ENCODE assay signal across 1 cellular context in the genomic region with DNA sequence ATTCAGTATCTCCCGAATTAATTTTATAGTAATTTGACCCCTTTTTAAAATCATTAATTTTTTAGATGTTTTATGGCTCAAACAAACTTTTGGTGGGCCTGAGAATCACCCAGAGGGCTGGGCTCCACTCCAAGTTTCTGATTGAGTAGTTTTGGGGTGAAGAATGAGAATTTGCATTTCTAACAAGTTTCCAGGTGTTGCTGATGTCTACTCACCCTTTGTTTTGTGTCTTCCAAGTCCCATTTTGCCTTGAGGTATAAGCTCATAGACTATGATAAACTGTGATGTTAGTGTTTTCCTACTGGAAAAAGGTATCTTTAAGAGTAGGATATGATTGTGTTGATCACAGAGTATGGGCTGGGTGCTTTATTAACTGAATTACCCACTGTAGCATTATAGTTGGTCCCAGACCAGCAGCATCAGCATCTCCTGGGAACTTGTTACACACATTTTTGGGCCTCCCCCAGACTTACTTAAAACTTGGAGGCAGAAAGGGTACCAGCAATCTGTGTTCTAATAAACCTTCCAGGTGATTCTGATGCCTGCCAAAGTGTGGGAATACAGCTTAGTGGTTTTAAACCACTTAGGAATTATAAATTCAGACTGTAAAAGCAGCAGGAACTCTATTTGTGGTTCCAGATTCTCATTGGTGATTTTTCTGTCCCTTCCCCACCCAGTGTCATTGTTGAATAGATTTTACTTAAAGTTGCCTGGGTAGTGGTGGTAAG.
TF ChIP-seq lines count a peak whose summit lies in the region.

No MANE protein-coding gene starts in this region.

TF ChIP-seq in GM23338, 12 proteins besides CTCF, POLR2A, EP300 and RAD21:
- TF ChIP-seq, protein P1, sequence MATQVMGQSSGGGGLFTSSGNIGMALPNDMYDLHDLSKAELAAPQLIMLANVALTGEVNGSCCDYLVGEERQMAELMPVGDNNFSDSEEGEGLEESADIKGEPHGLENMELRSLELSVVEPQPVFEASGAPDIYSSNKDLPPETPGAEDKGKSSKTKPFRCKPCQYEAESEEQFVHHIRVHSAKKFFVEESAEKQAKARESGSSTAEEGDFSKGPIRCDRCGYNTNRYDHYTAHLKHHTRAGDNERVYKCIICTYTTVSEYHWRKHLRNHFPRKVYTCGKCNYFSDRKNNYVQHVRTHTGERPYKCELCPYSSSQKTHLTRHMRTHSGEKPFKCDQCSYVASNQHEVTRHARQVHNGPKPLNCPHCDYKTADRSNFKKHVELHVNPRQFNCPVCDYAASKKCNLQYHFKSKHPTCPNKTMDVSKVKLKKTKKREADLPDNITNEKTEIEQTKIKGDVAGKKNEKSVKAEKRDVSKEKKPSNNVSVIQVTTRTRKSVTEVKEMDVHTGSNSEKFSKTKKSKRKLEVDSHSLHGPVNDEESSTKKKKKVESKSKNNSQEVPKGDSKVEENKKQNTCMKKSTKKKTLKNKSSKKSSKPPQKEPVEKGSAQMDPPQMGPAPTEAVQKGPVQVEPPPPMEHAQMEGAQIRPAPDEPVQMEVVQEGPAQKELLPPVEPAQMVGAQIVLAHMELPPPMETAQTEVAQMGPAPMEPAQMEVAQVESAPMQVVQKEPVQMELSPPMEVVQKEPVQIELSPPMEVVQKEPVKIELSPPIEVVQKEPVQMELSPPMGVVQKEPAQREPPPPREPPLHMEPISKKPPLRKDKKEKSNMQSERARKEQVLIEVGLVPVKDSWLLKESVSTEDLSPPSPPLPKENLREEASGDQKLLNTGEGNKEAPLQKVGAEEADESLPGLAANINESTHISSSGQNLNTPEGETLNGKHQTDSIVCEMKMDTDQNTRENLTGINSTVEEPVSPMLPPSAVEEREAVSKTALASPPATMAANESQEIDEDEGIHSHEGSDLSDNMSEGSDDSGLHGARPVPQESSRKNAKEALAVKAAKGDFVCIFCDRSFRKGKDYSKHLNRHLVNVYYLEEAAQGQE (IDR thresholded peaks at IDR 0.05; ENCODE audit: unreplicated experiment), result no peak
- TF ChIP-seq, protein P2, sequence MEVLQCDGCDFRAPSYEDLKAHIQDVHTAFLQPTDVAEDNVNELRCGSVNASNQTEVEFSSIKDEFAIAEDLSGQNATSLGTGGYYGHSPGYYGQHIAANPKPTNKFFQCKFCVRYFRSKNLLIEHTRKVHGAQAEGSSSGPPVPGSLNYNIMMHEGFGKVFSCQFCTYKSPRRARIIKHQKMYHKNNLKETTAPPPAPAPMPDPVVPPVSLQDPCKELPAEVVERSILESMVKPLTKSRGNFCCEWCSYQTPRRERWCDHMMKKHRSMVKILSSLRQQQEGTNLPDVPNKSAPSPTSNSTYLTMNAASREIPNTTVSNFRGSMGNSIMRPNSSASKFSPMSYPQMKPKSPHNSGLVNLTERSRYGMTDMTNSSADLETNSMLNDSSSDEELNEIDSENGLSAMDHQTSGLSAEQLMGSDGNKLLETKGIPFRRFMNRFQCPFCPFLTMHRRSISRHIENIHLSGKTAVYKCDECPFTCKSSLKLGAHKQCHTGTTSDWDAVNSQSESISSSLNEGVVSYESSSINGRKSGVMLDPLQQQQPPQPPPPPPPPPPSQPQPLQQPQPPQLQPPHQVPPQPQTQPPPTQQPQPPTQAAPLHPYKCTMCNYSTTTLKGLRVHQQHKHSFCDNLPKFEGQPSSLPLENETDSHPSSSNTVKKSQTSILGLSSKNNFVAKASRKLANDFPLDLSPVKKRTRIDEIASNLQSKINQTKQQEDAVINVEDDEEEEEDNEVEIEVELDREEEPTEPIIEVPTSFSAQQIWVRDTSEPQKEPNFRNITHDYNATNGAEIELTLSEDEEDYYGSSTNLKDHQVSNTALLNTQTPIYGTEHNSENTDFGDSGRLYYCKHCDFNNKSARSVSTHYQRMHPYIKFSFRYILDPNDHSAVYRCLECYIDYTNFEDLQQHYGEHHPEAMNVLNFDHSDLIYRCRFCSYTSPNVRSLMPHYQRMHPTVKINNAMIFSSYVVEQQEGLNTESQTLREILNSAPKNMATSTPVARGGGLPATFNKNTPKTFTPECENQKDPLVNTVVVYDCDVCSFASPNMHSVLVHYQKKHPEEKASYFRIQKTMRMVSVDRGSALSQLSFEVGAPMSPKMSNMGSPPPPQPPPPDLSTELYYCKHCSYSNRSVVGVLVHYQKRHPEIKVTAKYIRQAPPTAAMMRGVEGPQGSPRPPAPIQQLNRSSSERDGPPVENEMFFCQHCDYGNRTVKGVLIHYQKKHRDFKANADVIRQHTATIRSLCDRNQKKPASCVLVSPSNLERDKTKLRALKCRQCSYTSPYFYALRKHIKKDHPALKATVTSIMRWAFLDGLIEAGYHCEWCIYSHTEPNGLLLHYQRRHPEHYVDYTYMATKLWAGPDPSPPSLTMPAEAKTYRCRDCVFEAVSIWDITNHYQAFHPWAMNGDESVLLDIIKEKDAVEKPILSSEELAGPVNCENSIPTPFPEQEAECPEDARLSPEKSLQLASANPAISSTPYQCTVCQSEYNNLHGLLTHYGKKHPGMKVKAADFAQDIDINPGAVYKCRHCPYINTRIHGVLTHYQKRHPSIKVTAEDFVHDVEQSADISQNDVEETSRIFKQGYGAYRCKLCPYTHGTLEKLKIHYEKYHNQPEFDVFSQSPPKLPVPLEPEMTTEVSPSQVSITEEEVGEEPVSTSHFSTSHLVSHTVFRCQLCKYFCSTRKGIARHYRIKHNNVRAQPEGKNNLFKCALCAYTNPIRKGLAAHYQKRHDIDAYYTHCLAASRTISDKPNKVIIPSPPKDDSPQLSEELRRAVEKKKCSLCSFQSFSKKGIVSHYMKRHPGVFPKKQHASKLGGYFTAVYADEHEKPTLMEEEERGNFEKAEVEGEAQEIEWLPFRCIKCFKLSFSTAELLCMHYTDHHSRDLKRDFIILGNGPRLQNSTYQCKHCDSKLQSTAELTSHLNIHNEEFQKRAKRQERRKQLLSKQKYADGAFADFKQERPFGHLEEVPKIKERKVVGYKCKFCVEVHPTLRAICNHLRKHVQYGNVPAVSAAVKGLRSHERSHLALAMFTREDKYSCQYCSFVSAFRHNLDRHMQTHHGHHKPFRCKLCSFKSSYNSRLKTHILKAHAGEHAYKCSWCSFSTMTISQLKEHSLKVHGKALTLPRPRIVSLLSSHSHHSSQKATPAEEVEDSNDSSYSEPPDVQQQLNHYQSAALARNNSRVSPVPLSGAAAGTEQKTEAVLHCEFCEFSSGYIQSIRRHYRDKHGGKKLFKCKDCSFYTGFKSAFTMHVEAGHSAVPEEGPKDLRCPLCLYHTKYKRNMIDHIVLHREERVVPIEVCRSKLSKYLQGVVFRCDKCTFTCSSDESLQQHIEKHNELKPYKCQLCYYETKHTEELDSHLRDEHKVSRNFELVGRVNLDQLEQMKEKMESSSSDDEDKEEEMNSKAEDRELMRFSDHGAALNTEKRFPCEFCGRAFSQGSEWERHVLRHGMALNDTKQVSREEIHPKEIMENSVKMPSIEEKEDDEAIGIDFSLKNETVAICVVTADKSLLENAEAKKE (CRISPR knock-in tag; IDR thresholded peaks at IDR 0.05), result no peak
- TF ChIP-seq EZH2 (IDR thresholded peaks at IDR 0.05; ENCODE audit: low read depth, unreplicated experiment), result no peak
- TF ChIP-seq ZNF114 (CRISPR knock-in tag; IDR thresholded peaks at IDR 0.05), result no peak
- no peak for TF ChIP-seq CREB1 (CRISPR knock-in tag; IDR thresholded peaks at IDR 0.05; ENCODE audit: low read depth)
- TF ChIP-seq NANOG (IDR thresholded peaks at IDR 0.05; ENCODE audit: borderline replicate concordance), result no peak
- TF ChIP-seq STAT1 (IDR thresholded peaks at IDR 0.05; ENCODE audit: unreplicated experiment), result no peak
- TF ChIP-seq, protein P3, sequence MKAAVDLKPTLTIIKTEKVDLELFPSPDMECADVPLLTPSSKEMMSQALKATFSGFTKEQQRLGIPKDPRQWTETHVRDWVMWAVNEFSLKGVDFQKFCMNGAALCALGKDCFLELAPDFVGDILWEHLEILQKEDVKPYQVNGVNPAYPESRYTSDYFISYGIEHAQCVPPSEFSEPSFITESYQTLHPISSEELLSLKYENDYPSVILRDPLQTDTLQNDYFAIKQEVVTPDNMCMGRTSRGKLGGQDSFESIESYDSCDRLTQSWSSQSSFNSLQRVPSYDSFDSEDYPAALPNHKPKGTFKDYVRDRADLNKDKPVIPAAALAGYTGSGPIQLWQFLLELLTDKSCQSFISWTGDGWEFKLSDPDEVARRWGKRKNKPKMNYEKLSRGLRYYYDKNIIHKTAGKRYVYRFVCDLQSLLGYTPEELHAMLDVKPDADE (IDR thresholded peaks at IDR 0.05), result no peak
- no peak for TF ChIP-seq EZH2phosphoT487 (IDR thresholded peaks at IDR 0.05; ENCODE audit: unreplicated experiment)
- no peak for TF ChIP-seq ZNF331 (CRISPR knock-in tag; IDR thresholded peaks at IDR 0.05; ENCODE audit: low read depth)
- no peak for TF ChIP-seq POLR2AphosphoS5 (IDR thresholded peaks at IDR 0.05; ENCODE audit: low read depth)
